In genomic region chr10:11551915-11552602, GRCh38 we compare ENCODE assay signal across 1 cellular context.
TF ChIP-seq lines count a peak whose summit lies in the region.

No MANE protein-coding gene starts in this region.

TF ChIP-seq in WTC11, 78 proteins besides CTCF, POLR2A, EP300 and RAD21 (continued from another document):
- TF ChIP-seq ZNF532 (CRISPR knock-in tag; IDR thresholded peaks at IDR 0.05; ENCODE audit: borderline replicate concordance): no peak
- TF ChIP-seq MXD4 (CRISPR knock-in tag; IDR thresholded peaks at IDR 0.05; ENCODE audit: borderline replicate concordance): no peak
- TF ChIP-seq OVOL2 (CRISPR knock-in tag; IDR thresholded peaks at IDR 0.05; ENCODE audit: borderline replicate concordance): no peak
- no peak for TF ChIP-seq USF2 (CRISPR knock-in tag; IDR thresholded peaks at IDR 0.05)
- no peak for TF ChIP-seq FOXP1 (CRISPR knock-in tag; IDR thresholded peaks at IDR 0.05; ENCODE audit: borderline replicate concordance)
- no peak for TF ChIP-seq MAX (CRISPR knock-in tag; IDR thresholded peaks at IDR 0.05)
- no peak for TF ChIP-seq SP1 (CRISPR knock-in tag; conservative IDR thresholded peaks at IDR 0.05)
- TF ChIP-seq TP53 (CRISPR knock-in tag; IDR thresholded peaks at IDR 0.05): no peak
- no peak for TF ChIP-seq GRHL2 (CRISPR knock-in tag; IDR thresholded peaks at IDR 0.05; ENCODE audit: insufficient replicate concordance, severe bottlenecking)
- no peak for TF ChIP-seq ZNF425 (CRISPR knock-in tag; conservative IDR thresholded peaks at IDR 0.05)
TF ChIP-seq in WTC11: peak in this region for 0.
